In genomic region chr17:82246040-82246364, GRCh38 we compare ENCODE assay signal across 1 cellular context.
TF ChIP-seq lines count a peak whose summit lies in the region.

No MANE protein-coding gene starts in this region.

TF ChIP-seq in H1, 55 proteins besides CTCF, POLR2A, EP300 and RAD21:
- TF ChIP-seq SIRT6 (IDR thresholded peaks at IDR 0.05; ENCODE audit: low read length) = no peak
- no peak for TF ChIP-seq SRF (IDR thresholded peaks at IDR 0.05; ENCODE audit: low read depth, low read length)
- no peak for TF ChIP-seq TAF7 (optimal IDR thresholded peaks at IDR 0.05; ENCODE audit: borderline replicate concordance, low read depth, low read length)
- TF ChIP-seq RBBP5 (IDR thresholded peaks at IDR 0.05; ENCODE audit: borderline replicate concordance, low read depth, low read length) = no peak
TF ChIP-seq in H1: peak in this region for 0.
